ENCODE assay signal across 9 cellular contexts in the genomic region with DNA sequence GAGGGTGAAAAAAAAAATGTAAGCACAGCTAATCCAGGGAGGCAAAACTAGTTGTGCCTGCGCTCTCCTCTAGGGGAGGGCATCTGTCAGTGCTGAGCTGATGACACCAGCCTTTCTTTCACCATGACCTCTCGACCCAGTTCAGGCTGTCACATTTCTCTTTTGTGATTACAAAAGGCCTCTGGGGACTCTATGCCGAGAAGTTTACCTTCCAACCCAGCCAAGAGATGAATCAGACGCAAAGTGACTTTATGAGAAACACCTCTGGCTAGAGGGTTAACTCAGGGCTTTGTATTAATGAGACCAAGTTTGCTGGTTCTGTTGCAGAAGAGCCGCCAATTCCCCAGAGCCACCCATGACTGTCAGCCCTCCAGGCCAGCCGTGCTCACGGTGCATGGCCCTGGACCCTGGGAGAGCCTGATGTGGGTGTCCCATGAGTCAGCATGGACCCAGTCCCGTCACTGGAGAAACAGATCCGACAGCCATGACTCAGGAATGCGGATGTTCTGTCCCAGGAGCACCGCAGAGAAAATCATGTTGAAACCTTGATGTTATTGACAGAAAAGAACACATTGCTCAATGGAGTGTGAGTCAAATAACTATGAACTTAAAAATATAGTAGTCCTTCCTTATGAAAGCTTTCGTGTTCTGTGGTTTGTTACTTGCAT.
DNase-seq lines count a peak whose midpoint lies in the region; ATAC-seq, FAIRE-seq and TF ChIP-seq lines count a peak whose summit lies in the region.
"Had no signal": no experiment of that assay in that cellular context is flagged by ENCODE, and none has a peak within 500 bp of the region (broad histone marks: within the 10 kb centered on the region; RNA-seq: fewer than 3 reads in every experiment).

No MANE protein-coding gene starts in this region.

- no peaks in the 10 kb centered on the region for H3K79me2 ChIP-seq in keratinocyte (ENCODE audit: control insufficient read depth, insufficient read depth, low read length)

- TF ChIP-seq CTCF in keratinocyte (optimal IDR thresholded peaks at IDR 0.05 in 1 of 3, IDR thresholded peaks at IDR 0.05 in 1 of 3, conservative IDR thresholded peaks at IDR 0.05 in 1 of 3; ENCODE audit: extremely low read depth in 1 of 3, insufficient read depth in 2 of 3, low read length in 3 of 3), result peak in 2 of 3 experiments; percentile 53 to 64

- dilution Hi-C loops in keratinocyte (cut with MboI; ENCODE audit: extremely low pct_ligation_motif_present, low sequenced_read_pairs), result no loop called here

- H2AFZ ChIP-seq in keratinocyte (ENCODE audit: control insufficient read depth, low read length), result peak overlapping the region; percentile 16

- peak; percentile 97 for FAIRE-seq in keratinocyte (lab: Jason Lieb, UNC)
- FAIRE-seq: colon had no signal

- peaks cover 3% of the 10 kb centered on the region for H3K9me1 ChIP-seq in keratinocyte (ENCODE audit: control insufficient read depth, extremely low read depth, insufficient read depth, low read length)

- ATAC-seq in HG03103 (IDR thresholded peaks at IDR 0.05; ENCODE audit: low read depth, unreplicated experiment), result peak; percentile 80
- ATAC-seq in aorta (ENCODE audit: low FRiP score), result peak; percentile 62

- no peaks in the 10 kb centered on the region for H4K20me1 ChIP-seq in keratinocyte (ENCODE audit: control insufficient read depth, extremely low read depth, insufficient read depth, low read length)

- H3K4me2 ChIP-seq in keratinocyte (ENCODE audit: control insufficient read depth, extremely low read depth, insufficient read depth, low read depth, low read length), result peak overlapping the region; percentile 69

- H3K9ac ChIP-seq in adipocyte (ENCODE audit: low read length) (peak overlapping the region; percentile 78), keratinocyte (ENCODE audit: control insufficient read depth, extremely low read depth, insufficient read depth, low read length) (peak overlapping the region; percentile 24)

- WGBS in aorta, 2 donors, result 20 to 23% methylated on average over 12 of the region's 12 CpGs

- H3K9me3 ChIP-seq in adipocyte (ENCODE audit: control insufficient read depth, low read length) (no peaks in the 10 kb centered on the region), keratinocyte (ENCODE audit: control insufficient read depth, low read depth, low read length) (no peaks in the 10 kb centered on the region), aorta (ENCODE audit: control insufficient read depth, low read length) (no peaks in the 10 kb centered on the region)

- peak overlapping the region; percentile 87 for H3K27ac ChIP-seq in keratinocyte (ENCODE audit: control insufficient read depth, insufficient read depth, low read length)
- H3K27ac ChIP-seq in aorta (ENCODE audit: low read depth in 1 of 2, low read length in 2 of 2), result no peak overlapping the region

- intact Hi-C loops in aorta (cut with DNase I), result no loop called here

- no peaks in the 10 kb centered on the region for H3K36me3 ChIP-seq in adipocyte (ENCODE audit: control insufficient read depth, insufficient read depth, low read length, severe bottlenecking)
- no peaks in the 10 kb centered on the region for H3K36me3 ChIP-seq in keratinocyte (ENCODE audit: control insufficient read depth in 2 of 2, extremely low read depth in 1 of 2, insufficient read depth in 2 of 2, low read length in 2 of 2)
- no peaks in the 10 kb centered on the region for H3K36me3 ChIP-seq in aorta (ENCODE audit: control insufficient read depth in 1 of 2, insufficient read depth in 2 of 2, low read length in 1 of 2)

- peaks cover 43% of the 10 kb centered on the region for H3K4me1 ChIP-seq in adipocyte (ENCODE audit: control insufficient read depth, insufficient read depth, low read length)
- peaks cover 22% of the 10 kb centered on the region for H3K4me1 ChIP-seq in keratinocyte (ENCODE audit: control insufficient read depth, extremely low read depth, insufficient read depth, low read length)
- H3K4me1 ChIP-seq in aorta (ENCODE audit: control insufficient read depth in 1 of 2, insufficient read depth in 2 of 2, low read length in 2 of 2), result no peaks in the 10 kb centered on the region

- no peaks in the 10 kb centered on the region for H3K27me3 ChIP-seq in adipocyte (replicated peaks; ENCODE audit: control insufficient read depth, insufficient read depth, low read length)
- no peaks in the 10 kb centered on the region for H3K27me3 ChIP-seq in keratinocyte (ENCODE audit: control insufficient read depth, extremely low read depth, insufficient read depth, low read length)
- no peaks in the 10 kb centered on the region for H3K27me3 ChIP-seq in aorta (ENCODE audit: control insufficient read depth in 1 of 2, insufficient read depth in 2 of 2, low read length in 1 of 2)

- DNase-seq in ELR (ENCODE audit: low read depth) (peak; percentile 99), adipocyte (ENCODE audit: low read depth) (peak; percentile 97), keratinocyte (ENCODE audit: low read depth, low spot score) (peak; percentile 89), aorta (peak; percentile 71 to 82), activated T-cell treated with anti-CD3 and anti-CD28 coated beads for 4 hours (no peak), NCI-H2196 (lab: John Stamatoyannopoulos, UW; ENCODE audit: unreplicated experiment) (no peak)
- no peak for DNase-seq in activated CD8-positive, alpha-beta memory T cell treated with anti-CD3 and anti-CD28 coated beads, Interleukin-2, amount 50 U/mL, for 4 hours

- H3K4me3 ChIP-seq in adipocyte (ENCODE audit: low read length) (peak overlapping the region; percentile 30), keratinocyte (ENCODE audit: control insufficient read depth in 2 of 3, extremely low read depth in 1 of 3, insufficient read depth in 2 of 3, low read depth in 1 of 3, low read length in 3 of 3) (no peak overlapping the region), aorta (ENCODE audit: low read length in 2 of 2) (no peak overlapping the region)

Comparison
In these comparisons a context has a peak if more than half of its experiments do, and no peak if none do; other contexts are left out.
1. DNase-seq: peak in ELR (single experiment), adipocyte (single experiment), keratinocyte (single experiment) and aorta (2 of 2); none in activated CD8-positive, alpha-beta memory T cell treated with anti-CD3 and anti-CD28 coated beads, Interleukin-2, amount 50 U/mL, for 4 hours (single experiment), activated T-cell treated with anti-CD3 and anti-CD28 coated beads for 4 hours (single experiment) and NCI-H2196 (single experiment).